In the genomic region with DNA sequence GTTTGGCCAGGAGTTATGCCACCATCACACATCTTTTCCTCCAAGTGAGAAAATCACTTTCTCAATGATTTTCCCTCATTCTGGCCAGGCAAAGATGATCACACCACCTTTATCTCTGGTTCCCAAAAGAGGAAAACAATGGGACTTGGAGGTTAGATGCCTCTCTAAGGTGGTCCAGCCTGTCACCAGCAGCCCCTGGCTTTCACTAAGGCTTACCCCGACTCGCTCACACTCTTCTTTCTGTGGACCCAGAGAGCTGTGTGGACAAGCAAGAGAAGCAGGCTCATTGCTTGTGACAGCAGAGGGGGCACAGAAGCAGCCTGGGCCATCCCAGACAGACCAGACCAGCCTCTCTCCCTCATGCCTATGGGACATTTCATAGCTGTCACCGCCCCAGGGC, we compare ENCODE assay signal across 26 cellular contexts.
"Had no signal": no experiment of that assay in that cellular context is flagged by ENCODE, and none has a peak within 500 bp of the region (broad histone marks: within the 10 kb centered on the region; RNA-seq: fewer than 3 reads in every experiment).

No MANE protein-coding gene starts in this region.

- H3K36me3 Mint-ChIP-seq: naive thymus-derived CD8-positive, alpha-beta T cell; stimulated activated memory B cell treated with anti-CD40 and anti-IgM and Interleukin-4, amounts not matched to agents 10 μg/mL and 1 μg/mL and 100 μg/mL, for 72 hours had no signal

- H3K27ac ChIP-seq: lower lobe of right lung, ovary, right atrium auricular region, right lobe of liver, tibial nerve, upper lobe of left lung had no signal

- H3K4me1 ChIP-seq: lower lobe of right lung, right atrium auricular region, right lobe of liver, tibial nerve, upper lobe of left lung had no signal

- H3K4me3 Mint-ChIP-seq: naive thymus-derived CD8-positive, alpha-beta T cell; nephron; neural crest cell; stimulated activated memory B cell treated with anti-CD40 and anti-IgM and Interleukin-4, amounts not matched to agents 10 μg/mL and 1 μg/mL and 100 μg/mL, for 72 hours; stimulated activated naive CD8-positive, alpha-beta T cell treated with anti-CD3 and anti-CD28 coated beads, Interleukin-15, amount 100 ng/mL, for 72 hours had no signal

- ATAC-seq: left cardiac atrium; left lobe of liver; lower lobe of right lung; naive thymus-derived CD8-positive, alpha-beta T cell; right lobe of liver; stimulated activated memory B cell treated with anti-CD40 and anti-IgM and Interleukin-4, amounts not matched to agents 10 μg/mL and 1 μg/mL and 100 μg/mL, for 72 hours; stimulated activated naive CD8-positive, alpha-beta T cell treated with anti-CD3 and anti-CD28 coated beads, Interleukin-15, amount 100 ng/mL, for 72 hours had no signal

- H3K9me3 Mint-ChIP-seq: naive thymus-derived CD8-positive, alpha-beta T cell; nephron; neural crest cell; stimulated activated memory B cell treated with anti-CD40 and anti-IgM and Interleukin-4, amounts not matched to agents 10 μg/mL and 1 μg/mL and 100 μg/mL, for 72 hours; stimulated activated naive CD8-positive, alpha-beta T cell treated with anti-CD3 and anti-CD28 coated beads, Interleukin-15, amount 100 ng/mL, for 72 hours had no signal

- H3K4me3 ChIP-seq: lower lobe of right lung, ovary, right atrium auricular region, right lobe of liver, smooth muscle cell, tibial nerve, upper lobe of left lung had no signal

- FAIRE-seq: keratinocyte had no signal

- H3K9me3 ChIP-seq: lower lobe of right lung, ovary, right atrium auricular region, right lobe of liver, tibial nerve, upper lobe of left lung had no signal

- H3K36me3 ChIP-seq: lower lobe of right lung, ovary, right atrium auricular region, right lobe of liver, tibial nerve, upper lobe of left lung had no signal

- H3K27me3 ChIP-seq: ovary, right atrium auricular region, right lobe of liver, tibial nerve, upper lobe of left lung had no signal

- H3K27ac Mint-ChIP-seq: naive thymus-derived CD8-positive, alpha-beta T cell; nephron; progenitor cell of endocrine pancreas; stimulated activated memory B cell treated with anti-CD40 and anti-IgM and Interleukin-4, amounts not matched to agents 10 μg/mL and 1 μg/mL and 100 μg/mL, for 72 hours; stimulated activated naive CD8-positive, alpha-beta T cell treated with anti-CD3 and anti-CD28 coated beads, Interleukin-15, amount 100 ng/mL, for 72 hours had no signal

- H3K4me2 ChIP-seq: smooth muscle cell had no signal

- DNase-seq: hippocampal formation; kidney glomerular epithelial cell; left cardiac atrium; lower lobe of right lung; mammary epithelial cell; mesenchymal stem cell; naive thymus-derived CD8-positive, alpha-beta T cell; ovary; right lobe of liver; stimulated activated CD4-positive, alpha-beta T cell treated with anti-CD3 and anti-CD28 coated beads, Interleukin-1b, Interleukin-23, amount 100 ng/mL, for 48 hours; stimulated activated CD4-positive, alpha-beta T cell treated with anti-CD3 and anti-CD28 coated beads, Interleukin-2, amount 100 ng/mL, for 48 hours; stimulated activated CD4-positive, alpha-beta T cell treated with anti-CD3 and anti-CD28 coated beads, Interleukin-4, amount 100 ng/mL, for 4 hours; stimulated activated CD8-positive, alpha-beta memory T cell treated with anti-CD3 and anti-CD28 coated beads, Interleukin-4, amount 100 ng/mL, for 48 hours; stimulated activated naive CD4-positive, alpha-beta T cell treated with Interleukin-2 at 50 U/mL for 16 hours; stimulated activated naive CD8-positive, alpha-beta T cell treated with anti-CD3 and anti-CD28 coated beads, Interleukin-15, amount 100 ng/mL, for 72 hours; substantia nigra; upper lobe of left lung had no signal

- H3K4me1 Mint-ChIP-seq: naive thymus-derived CD8-positive, alpha-beta T cell; stimulated activated memory B cell treated with anti-CD40 and anti-IgM and Interleukin-4, amounts not matched to agents 10 μg/mL and 1 μg/mL and 100 μg/mL, for 72 hours; stimulated activated naive CD8-positive, alpha-beta T cell treated with anti-CD3 and anti-CD28 coated beads, Interleukin-15, amount 100 ng/mL, for 72 hours had no signal
